ENCODE assay signal across 1 cellular context in the genomic region with DNA sequence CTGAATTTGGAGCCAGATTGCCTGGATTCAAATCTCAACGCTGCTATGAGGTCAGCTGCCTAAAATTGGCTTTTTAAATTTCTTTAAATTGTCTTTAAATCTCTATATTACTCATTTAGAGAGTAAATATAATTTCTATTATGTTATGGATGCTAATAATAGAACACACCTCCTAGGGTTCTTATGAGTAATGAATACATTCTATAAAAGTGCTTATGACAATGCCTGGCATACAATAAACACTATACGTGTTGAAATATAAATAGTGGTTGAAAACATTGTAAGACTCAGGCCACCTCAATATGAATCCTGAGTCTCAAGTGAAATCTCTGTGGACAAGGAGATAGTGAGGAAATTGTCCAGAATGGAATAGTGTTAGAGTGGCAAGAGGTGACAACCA.
TF ChIP-seq lines count a peak whose summit lies in the region.

No MANE protein-coding gene starts in this region.

TF ChIP-seq in GM12878, 131 proteins besides CTCF, POLR2A, EP300 and RAD21:
- TF ChIP-seq MEF2A (IDR thresholded peaks at IDR 0.05; ENCODE audit: insufficient read depth, low read depth, low read length) (0 out of 2 replicates have a peak, but pooled peaks have one; percentile 35), JUNB (IDR thresholded peaks at IDR 0.05) (peak; percentile 28), IRF5 (IDR thresholded peaks at IDR 0.05; ENCODE audit: borderline replicate concordance) (no peak), ZBTB11 (CRISPR knock-in tag; IDR thresholded peaks at IDR 0.05) (no peak), RUNX3 (IDR thresholded peaks at IDR 0.05; ENCODE audit: low read length) (no peak)
- TF ChIP-seq, protein P1, sequence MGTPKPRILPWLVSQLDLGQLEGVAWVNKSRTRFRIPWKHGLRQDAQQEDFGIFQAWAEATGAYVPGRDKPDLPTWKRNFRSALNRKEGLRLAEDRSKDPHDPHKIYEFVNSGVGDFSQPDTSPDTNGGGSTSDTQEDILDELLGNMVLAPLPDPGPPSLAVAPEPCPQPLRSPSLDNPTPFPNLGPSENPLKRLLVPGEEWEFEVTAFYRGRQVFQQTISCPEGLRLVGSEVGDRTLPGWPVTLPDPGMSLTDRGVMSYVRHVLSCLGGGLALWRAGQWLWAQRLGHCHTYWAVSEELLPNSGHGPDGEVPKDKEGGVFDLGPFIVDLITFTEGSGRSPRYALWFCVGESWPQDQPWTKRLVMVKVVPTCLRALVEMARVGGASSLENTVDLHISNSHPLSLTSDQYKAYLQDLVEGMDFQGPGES (IDR thresholded peaks at IDR 0.05), result no peak
